8 cellular contexts compared by ENCODE assay signal in genomic region chr6:169723200-169723909, GRCh38. TPM values are rescaled to one million over a fixed set of nuclear protein-coding genes. Genes with fewer than 3 reads are reported as not detected.
DNase-seq lines count a peak whose midpoint lies in the region; ATAC-seq and TF ChIP-seq lines count a peak whose summit lies in the region.

No MANE protein-coding gene starts in this region.

- H4K20me1 ChIP-seq in GM23248 (ENCODE audit: insufficient read depth): no peaks in the 10 kb centered on the region

- CTCF ChIA-PET in GM10248 (lab: Yijun Ruan, JAX): interaction anchor here (2.1 kb wide), 1 partner anchor 19 kb away, joined by 15 read pairs; no protein-coding TSS in a partner anchor
- CTCF ChIA-PET in activated CD4-positive, alpha-beta T cell treated with anti-CD3 and anti-CD28 coated beads for 36 hours (lab: Charles Lee): interaction anchor here (0.9 to 8.6 kb wide), 5 partner anchors 9 to 72 kb away, joined by 3 to 60 read pairs (median 3); partner anchors contain the start of genes C6orf120 and WDR27

- no peak for TF ChIP-seq CTCF in GM10248 (IDR thresholded peaks at IDR 0.05; ENCODE audit: control extremely low read depth, extremely low read depth, low read depth, missing control alignments)

- POLR2A ChIA-PET in GM10248 (lab: Yijun Ruan, JAX): no interaction called here
- POLR2A ChIA-PET in activated CD4-positive, alpha-beta T cell treated with anti-CD3 and anti-CD28 coated beads for 36 hours (lab: Charles Lee): no interaction called here

- intact Hi-C loops in activated CD4-positive, alpha-beta T cell treated with anti-CD3 and anti-CD28 coated beads for 36 hours (cut with DNase I, micrococcal nuclease): loop anchor here (1.0 to 10.0 kb wide), 4 partner anchors 28 to 1899 kb away; partner anchors contain the start of genes AFDN (in 1 of the 2), DYNLT2 (in 1 of the 2), ERMARD (in 1 of the 2) and FAM120B (in 1 of the 2)
- intact Hi-C loops in left colon (cut with DNase I, micrococcal nuclease): no loop called here

- peak; percentile 71 for DNase-seq in GM10248 (ENCODE audit: extremely low spot score)
- DNase-seq in GM23248: peak; percentile 79
- peak; percentile 53 for DNase-seq in LoVo (ENCODE audit: low spot score)
- peak; percentile 80 for DNase-seq in activated CD4-positive, alpha-beta T cell treated with anti-CD3 and anti-CD28 coated beads for 36 hours
- peak; percentile 47 to 79 for DNase-seq in left colon
- DNase-seq in stimulated activated CD4-positive, alpha-beta T cell treated with anti-CD3 and anti-CD28 coated beads, Interleukin-1b, Interleukin-23, amount 100 ng/mL, for 4 hours (ENCODE audit: low read depth in 2 of 2): peak; percentile 33 to 57
- DNase-seq in amniotic stem cell (lab: John Stamatoyannopoulos, UW): no peak

- no peaks in the 10 kb centered on the region for H3K9me3 ChIP-seq in GM23248 (ENCODE audit: low read depth)

- no peaks in the 10 kb centered on the region for H3K36me3 ChIP-seq in GM23248 (ENCODE audit: low read depth)

- no peaks in the 10 kb centered on the region for H3K27me3 ChIP-seq in GM23248 (replicated peaks; ENCODE audit: insufficient read depth)

- H3K36me3 Mint-ChIP-seq in activated CD4-positive, alpha-beta T cell treated with anti-CD3 and anti-CD28 coated beads for 36 hours (ENCODE audit: low read depth): peaks cover 25% of the 10 kb centered on the region

- WGBS in GM23248 (ENCODE audit: low coverage in 1 of 2, low lambda C conversion rate in 2 of 2, missing lambda C conversion rate in 2 of 2), 2 experiments: 1% methylated on average over 33 to 51 of the region's 70 CpGs

- no peaks in the 10 kb centered on the region for H3K27me3 Mint-ChIP-seq in activated CD4-positive, alpha-beta T cell treated with anti-CD3 and anti-CD28 coated beads for 36 hours

- peak overlapping the region; percentile 96 for H3K4me3 ChIP-seq in GM23248

- peaks cover 34% of the 10 kb centered on the region for H3F3A ChIP-seq in GM23248 (ENCODE audit: insufficient read depth)

- ATAC-seq in activated CD4-positive, alpha-beta T cell treated with anti-CD3 and anti-CD28 coated beads for 36 hours: peak; percentile 33
- ATAC-seq in left colon: peak; percentile 57

- peak overlapping the region; percentile 99 for H3K27ac Mint-ChIP-seq in activated CD4-positive, alpha-beta T cell treated with anti-CD3 and anti-CD28 coated beads for 36 hours

- peak overlapping the region; percentile 95 for H2AFZ ChIP-seq in GM23248

- in situ Hi-C loops in GM23248 (cut with MboI): no loop called here

- H3K79me2 ChIP-seq in GM23248 (ENCODE audit: insufficient read depth): peaks cover 41% of the 10 kb centered on the region

- H3K9me3 Mint-ChIP-seq in activated CD4-positive, alpha-beta T cell treated with anti-CD3 and anti-CD28 coated beads for 36 hours (ENCODE audit: low read depth): no peaks in the 10 kb centered on the region

- peaks cover 43% of the 10 kb centered on the region for H3K4me1 Mint-ChIP-seq in activated CD4-positive, alpha-beta T cell treated with anti-CD3 and anti-CD28 coated beads for 36 hours

- H3K9ac ChIP-seq in GM23248: peak overlapping the region; percentile 78

- no peaks in the 10 kb centered on the region for H3K9me2 ChIP-seq in GM23248 (ENCODE audit: insufficient read depth)

- H3K4me3 Mint-ChIP-seq in activated CD4-positive, alpha-beta T cell treated with anti-CD3 and anti-CD28 coated beads for 36 hours: peak overlapping the region; percentile 88

- peak overlapping the region; percentile 89 for H3K4me2 ChIP-seq in GM23248 (ENCODE audit: unreplicated experiment)

- peaks cover 14% of the 10 kb centered on the region for H3K4me1 ChIP-seq in GM23248 (ENCODE audit: insufficient read depth)

- peak overlapping the region; percentile 70 for H3K27ac ChIP-seq in GM23248
- peak overlapping the region; percentile 48 for H3K27ac ChIP-seq in cingulate gyrus (ENCODE audit: low read depth, low read length)

RNA-seq across cellular contexts. Expression of gene PHF10, which starts 0.9 kb away (rescaled TPM):
- total RNA-seq in GM23248 (2014; rRNA removed; shearing (Covaris generic)): 8.5 and 10.7 TPM in 2 replicates
- polyA plus RNA-seq in GM23248 (2016; fragmentation: Nextera tagmentation; extraction: Ambion mirVana): 5.9 and 6.5 TPM in 2 replicates
- total RNA-seq in activated CD4-positive, alpha-beta T cell treated with anti-CD3 and anti-CD28 coated beads for 36 hours: 10 to 100 TPM; 85.4 to 89.0 TPM
- total RNA-seq in left colon: 10 to 100 TPM; 29.0 to 29.6 TPM

RNA-seq across cellular contexts. Expression of gene C6orf120, which starts 21.4 kb away (rescaled TPM):
- total RNA-seq in GM23248 (2014; rRNA removed; shearing (Covaris generic)): 65.3 and 72.7 TPM in 2 replicates
- 38.7 and 39.4 TPM in 2 replicates for polyA plus RNA-seq in GM23248 (2016; fragmentation: Nextera tagmentation; extraction: Ambion mirVana)
- 10 to 100 TPM; 14.7 to 15.6 TPM for total RNA-seq in activated CD4-positive, alpha-beta T cell treated with anti-CD3 and anti-CD28 coated beads for 36 hours
- total RNA-seq in left colon: 10 to 100 TPM; 25.2 to 32.7 TPM

RNA-seq across cellular contexts. Expression of gene WDR27, which starts 21.5 kb away (rescaled TPM):
- total RNA-seq in GM23248 (2014; rRNA removed; shearing (Covaris generic)): 9.2 and 10.6 TPM in 2 replicates
- 5.4 and 9.3 TPM in 2 replicates for polyA plus RNA-seq in GM23248 (2016; fragmentation: Nextera tagmentation; extraction: Ambion mirVana)
- total RNA-seq in activated CD4-positive, alpha-beta T cell treated with anti-CD3 and anti-CD28 coated beads for 36 hours: 10 to 100 TPM; 34.3 to 36.2 TPM
- 10 to 100 TPM; 33.4 to 46.9 TPM for total RNA-seq in left colon

RNA-seq across cellular contexts. Expression of gene DYNLT2, which starts 28.0 kb away (rescaled TPM):
- 0.89 and 1.5 TPM in 2 replicates for total RNA-seq in GM23248 (2014; rRNA removed; shearing (Covaris generic))
- 0.51 and 0.62 TPM in 2 replicates for polyA plus RNA-seq in GM23248 (2016; fragmentation: Nextera tagmentation; extraction: Ambion mirVana)
- total RNA-seq in activated CD4-positive, alpha-beta T cell treated with anti-CD3 and anti-CD28 coated beads for 36 hours: 1 to 10 TPM; 2.0 to 2.4 TPM
- total RNA-seq in left colon: 1 to 10 TPM; 1.3 to 1.6 TPM

RNA-seq across cellular contexts. Expression of gene ERMARD, which starts 28.1 kb away (rescaled TPM):
- 15.6 and 22.3 TPM in 2 replicates for total RNA-seq in GM23248 (2014; rRNA removed; shearing (Covaris generic))
- polyA plus RNA-seq in GM23248 (2016; fragmentation: Nextera tagmentation; extraction: Ambion mirVana): 18.3 and 22.0 TPM in 2 replicates
- 10 to 100 TPM; 19.2 to 30.2 TPM for total RNA-seq in activated CD4-positive, alpha-beta T cell treated with anti-CD3 and anti-CD28 coated beads for 36 hours
- 10 to 100 TPM; 15.3 to 16.9 TPM for total RNA-seq in left colon

Comparison
In these comparisons a context has a peak if more than half of its experiments do, and no peak if none do; other contexts are left out.
1. intact Hi-C loops: an anchor here in activated CD4-positive, alpha-beta T cell treated with anti-CD3 and anti-CD28 coated beads for 36 hours (1.0 to 10.0 kb wide); none called in left colon.